22 cellular contexts compared by ENCODE assay signal in the genomic region with DNA sequence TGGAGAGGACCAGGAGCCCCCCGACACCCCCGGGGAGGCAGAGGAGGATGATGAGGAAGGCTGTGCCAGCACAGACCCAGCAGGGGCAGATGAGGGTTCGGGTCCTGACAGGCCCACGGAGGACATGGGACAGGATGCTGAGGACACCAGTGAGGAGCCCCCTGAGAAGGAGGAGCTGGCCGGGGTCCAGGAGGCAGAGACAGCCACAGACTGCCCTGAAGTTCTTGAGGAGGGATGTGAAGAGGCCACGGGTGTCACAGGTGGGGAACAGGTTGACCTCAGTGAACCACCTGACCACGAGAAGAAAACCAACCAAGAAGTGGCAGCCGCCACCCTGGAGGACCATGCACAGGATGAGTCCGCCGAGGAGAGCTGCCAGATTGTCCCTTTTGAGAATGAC. TPM values are rescaled to one million over a fixed set of nuclear protein-coding genes. Genes with fewer than 3 reads are reported as not detected.
DNase-seq lines count a peak whose midpoint lies in the region; ATAC-seq, FAIRE-seq and TF ChIP-seq lines count a peak whose summit lies in the region.
"Had no signal": no experiment of that assay in that cellular context is flagged by ENCODE, and none has a peak within 500 bp of the region (broad histone marks: within the 10 kb centered on the region; RNA-seq: fewer than 3 reads in every experiment).

No MANE protein-coding gene starts in this region.

- H3K4me3 ChIP-seq in HEK293 (ENCODE audit: low read depth, low read length) (no peak overlapping the region), K562 (no peak overlapping the region), kidney (ENCODE audit: low read length in 2 of 2) (no peak overlapping the region)

- H3K4me1 ChIP-seq in HEK293 (ENCODE audit: control insufficient read depth, insufficient read depth, low read length) (peaks cover 11% of the 10 kb centered on the region), K562 (replicated peaks in 1 of 2; ENCODE audit: control insufficient read depth in 2 of 2, insufficient read depth in 2 of 2, low read length in 2 of 2) (peaks cover 0 to 4% of the 10 kb centered on the region in 2 experiments; a peak in 1 of 5 replicates), kidney (ENCODE audit: control insufficient read depth in 1 of 2, insufficient read depth in 1 of 2, low read depth in 1 of 2, low read length in 2 of 2) (peaks cover 6 to 7% of the 10 kb centered on the region in 2 donors)

- no TSS peak for BruUV-seq in K562 (replicated peaks; lab: Mats Ljungman, UMichigan)

- FAIRE-seq in K562 (lab: Jason Lieb, UNC) (no peak), kidney (lab: Jason Lieb, UNC) (no peak), H54 (lab: Jason Lieb, UNC) (no peak)
- FAIRE-seq: GM12891, GM18507 had no signal

- 2% methylated on average over 10 of the region's 10 CpGs for WGBS in K562 (ENCODE audit: insufficient coverage, low coverage, missing lambda C conversion rate)

- H3K79me2 ChIP-seq in K562 (ENCODE audit: control insufficient read depth, insufficient read depth, low read length) = no peaks in the 10 kb centered on the region

- no peak for TF ChIP-seq RAD21 in K562 (CRISPR knock-in tag; conservative IDR thresholded peaks at IDR 0.05 in 1 of 2, IDR thresholded peaks at IDR 0.05 in 1 of 2)

- TF ChIP-seq POLR2A in K562 (conservative IDR thresholded peaks at IDR 0.05) (no peak), H54 (IDR thresholded peaks at IDR 0.05; ENCODE audit: low read depth, low read length) (no peak)

- POLR2A ChIA-PET in HEK293 (lab: Yijun Ruan, JAX) = no interaction called here
- POLR2A ChIA-PET in K562 (lab: Yijun Ruan, JAX) = interaction anchor here (1.8 kb wide), 1 partner anchor 12 kb away, joined by 8 read pairs; no protein-coding TSS in a partner anchor

- intact Hi-C loops in K562 (cut with micrococcal nuclease) = no loop called here
- intact Hi-C loops in kidney (cut with DNase I) = no loop called here
- intact Hi-C loops in posterior vena cava (cut with DNase I) = loop anchor here in 1 of 2 donors (10.0 kb wide), 1 partner anchor 945 kb away; no protein-coding TSS in a partner anchor

- no peak overlapping the region for H2AFZ ChIP-seq in K562 (ENCODE audit: low read depth, low read length)

- no peak overlapping the region for H3K4me2 ChIP-seq in K562 (ENCODE audit: insufficient read depth, low read length)

- in situ Hi-C loops in K562 (cut with MboI) = no loop called here

- no peak overlapping the region for H3K9ac ChIP-seq in K562 (ENCODE audit: insufficient read depth in 1 of 2, low read depth in 2 of 2, low read length in 2 of 2)
- no peak overlapping the region for H3K9ac ChIP-seq in kidney (ENCODE audit: low read length in 2 of 2)

- ATAC-seq in K562 = no peak
- no peak for ATAC-seq in HG03175 (IDR thresholded peaks at IDR 0.05; ENCODE audit: unreplicated experiment)
- ATAC-seq in GM18520 (IDR thresholded peaks at IDR 0.05; ENCODE audit: unreplicated experiment) = no peak

- no peak for DNase-seq in K562 (ENCODE audit: extremely low read depth in 1 of 4, low spot score in 3 of 4)
- DNase-seq in kidney = peak; percentile 61
- peak; percentile 77 for DNase-seq in posterior vena cava (ENCODE audit: low spot score)
- DNase-seq in H54 (ENCODE audit: insufficient read length, low spot score) = no peak
- DNase-seq: C1 segment of cervical spinal cord; Calu3; CD4-positive, alpha-beta memory T cell; COR-L47; DMS53; DMS79 treated with DMSO at 0.1 percent for 48 hours; GF-D8; GOT3; H7; HCEC 1CT had no signal

- H3K9me3 ChIP-seq in HEK293 (ENCODE audit: control insufficient read depth, insufficient read depth, low read depth, low read length) (no peaks in the 10 kb centered on the region), K562 (replicated peaks; ENCODE audit: control insufficient read depth, insufficient read depth, low read depth, low read length) (no peaks in the 10 kb centered on the region), kidney (ENCODE audit: control insufficient read depth in 1 of 2, low read length in 2 of 2) (no peaks in the 10 kb centered on the region)

- H4K20me1 ChIP-seq in K562 (replicated peaks; ENCODE audit: control insufficient read depth, insufficient read depth, low read length) = peaks cover 21% of the 10 kb centered on the region

- no peaks in the 10 kb centered on the region for H3K9me1 ChIP-seq in K562 (ENCODE audit: control insufficient read depth, insufficient read depth, low read length)

- CTCF ChIA-PET in HEK293 (lab: Yijun Ruan, JAX) = interaction anchor here (0.6 kb wide), 1 partner anchor 1170 kb away, joined by 3 read pairs; no protein-coding TSS in a partner anchor
- CTCF ChIA-PET in K562 (lab: Yijun Ruan, JAX; ENCODE audit: low intra/inter-chr PET ratio) = no interaction called here

- no peak for TF ChIP-seq EP300 in K562 (IDR thresholded peaks at IDR 0.05; ENCODE audit: low read length)

- H3K27me3 ChIP-seq in K562 (ENCODE audit: control insufficient read depth in 2 of 2, insufficient read depth in 2 of 2, low read length in 2 of 2) = peaks cover 77 to 86% of the 10 kb centered on the region in 2 experiments

- H3K36me3 ChIP-seq in HEK293 (ENCODE audit: control insufficient read depth in 2 of 2, insufficient read depth in 1 of 2, low read length in 2 of 2) (no peaks in the 10 kb centered on the region), K562 (ENCODE audit: control insufficient read depth, insufficient read depth, low read length) (no peaks in the 10 kb centered on the region), kidney (ENCODE audit: control insufficient read depth in 1 of 2, insufficient read depth in 2 of 2, low read length in 2 of 2) (no peaks in the 10 kb centered on the region)

- TF ChIP-seq CTCF in HEK293 (tag by site-specific recombination; IDR thresholded peaks at IDR 0.05) (no peak), K562 (IDR thresholded peaks at IDR 0.05 in 2 of 3, conservative IDR thresholded peaks at IDR 0.05 in 1 of 3; ENCODE audit: insufficient read depth in 2 of 3, low read depth in 1 of 3, low read length in 3 of 3) (no peak), kidney (IDR thresholded peaks at IDR 0.05; ENCODE audit: borderline replicate concordance, extremely low read depth, insufficient read depth) (no peak)

- H3K27ac ChIP-seq in HEK293 (ENCODE audit: extremely low read depth, low read depth, low read length) (no peak overlapping the region), K562 (ENCODE audit: extremely low read depth, low read depth, low read length) (no peak overlapping the region), kidney (ENCODE audit: low read depth in 2 of 2, low read length in 2 of 2) (no peak overlapping the region)

TF ChIP-seq in HEK293, 187 proteins besides CTCF, POLR2A, EP300 and RAD21 (continues in another document):
- TF ChIP-seq ZNF19 (tag by site-specific recombination; IDR thresholded peaks at IDR 0.05; ENCODE audit: low read depth) = no peak
- 0 out of 2 replicates have a peak, but pooled peaks have one; percentile 12 for TF ChIP-seq SCRT1 (tag by site-specific recombination; IDR thresholded peaks at IDR 0.05; ENCODE audit: borderline replicate concordance)
- TF ChIP-seq ZNF114 (tag by site-specific recombination; IDR thresholded peaks at IDR 0.05) = no peak
- TF ChIP-seq ZNF776 (tag by site-specific recombination; IDR thresholded peaks at IDR 0.05; ENCODE audit: borderline replicate concordance) = no peak
- no peak for TF ChIP-seq ZNF530 (tag by site-specific recombination; IDR thresholded peaks at IDR 0.05; ENCODE audit: low read depth)
- TF ChIP-seq MZF1 (tag by site-specific recombination; IDR thresholded peaks at IDR 0.05; ENCODE audit: borderline replicate concordance) = no peak
- no peak for TF ChIP-seq ZNF433 (tag by site-specific recombination; IDR thresholded peaks at IDR 0.05; ENCODE audit: low read depth)

TF ChIP-seq in K562, 482 proteins besides CTCF, POLR2A, EP300 and RAD21 (continues in another document):
- no peak for TF ChIP-seq HCFC1 (IDR thresholded peaks at IDR 0.05; ENCODE audit: low read depth, low read length)

RNA-seq across cellular contexts. Expression of a gene that starts 0.9 kb away (rescaled TPM):
- total RNA-seq in K562 (2011; cell fraction: chromatin; rRNA removed; ENCODE audit: low replicate concordance) = not detected in 2 replicates
- not detected in 2 replicates for total RNA-seq in K562 (2011; cell fraction: nucleolus; rRNA removed)
- total RNA-seq in K562 (2011; cell fraction: nucleoplasm; rRNA removed) = not detected in 2 replicates
- total RNA-seq in K562 (2014; rRNA removed) (not detected in 2 replicates), K562 (2014; rRNA removed; fragmentation: Illumina TruSeq; extraction: Trizol) (not detected in 2 replicates), K562 (2015; rRNA removed; fragmentation: Illumina TruSeq; extraction: Trizol) (not detected in 2 replicates), K562 (2021) (0.13 and 0.18 TPM in 2 replicates), kidney (40.1 TPM), posterior vena cava (10 to 100 TPM; 34.7 to 35.4 TPM)
- polyA plus RNA-seq in K562 (2011; rRNA removed) (not detected in 2 replicates), K562 (2014; fragmentation: Illumina TruSeq; extraction: Trizol) (not detected in 2 replicates), K562 (2014; fragmentation: Nextera tagmentation; extraction: Ambion mirVana) (not detected), K562 (2014; rRNA removed) (not detected in 2 replicates), kidney (ENCODE audit: insufficient read depth, low read depth, low replicate concordance) (18.7 TPM)
- polyA plus RNA-seq in K562 (2011; cell fraction: cytosol; rRNA removed) = not detected in 2 replicates
- polyA plus RNA-seq in K562 (2011; cell fraction: nucleus; rRNA removed) = not detected in 2 replicates
- polyA plus RNA-seq in K562 (2012) = not detected in 2 replicates
- polyA minus RNA-seq in K562 (2011; rRNA and poly(A)+ RNA removed) = not detected in 2 replicates
- polyA minus RNA-seq in K562 (2011; cell fraction: cytosol; rRNA and poly(A)+ RNA removed) = not detected in 2 replicates
- not detected in 2 replicates for polyA minus RNA-seq in K562 (2011; cell fraction: nucleus; rRNA and poly(A)+ RNA removed)
- total RNA-seq: A172, A673, Calu3 had no signal
- polyA plus RNA-seq: BJ; CD4-positive, alpha-beta memory T cell had no signal

Comparison
In these comparisons a context has a peak if more than half of its experiments do, and no peak if none do; other contexts are left out.
1. DNase-seq: peak in kidney (single experiment) and posterior vena cava (single experiment); none in K562 (0 of 4) and H54 (single experiment).
2. RNA of a gene that starts 0.9 kb away (total RNA-seq): 40.1 TPM in kidney (single experiment) and 34.7 to 35.4 TPM in posterior vena cava; 0.13 to 0.18 TPM in K562; every median in the first group is over 10 times any median in the second.